In genomic region chr1:11908139-11909021, GRCh38 we compare ENCODE assay signal across 1 cellular context.
A peak's percentile ranks its signal among the peaks of the same experiment; 100 is the strongest.
TF ChIP-seq lines count a peak whose summit lies in the region.

No MANE protein-coding gene starts in this region.

TF ChIP-seq in HepG2, 621 proteins besides CTCF, POLR2A, EP300 and RAD21 (continued from another document and continues in another):
- TF ChIP-seq, protein P1, sequence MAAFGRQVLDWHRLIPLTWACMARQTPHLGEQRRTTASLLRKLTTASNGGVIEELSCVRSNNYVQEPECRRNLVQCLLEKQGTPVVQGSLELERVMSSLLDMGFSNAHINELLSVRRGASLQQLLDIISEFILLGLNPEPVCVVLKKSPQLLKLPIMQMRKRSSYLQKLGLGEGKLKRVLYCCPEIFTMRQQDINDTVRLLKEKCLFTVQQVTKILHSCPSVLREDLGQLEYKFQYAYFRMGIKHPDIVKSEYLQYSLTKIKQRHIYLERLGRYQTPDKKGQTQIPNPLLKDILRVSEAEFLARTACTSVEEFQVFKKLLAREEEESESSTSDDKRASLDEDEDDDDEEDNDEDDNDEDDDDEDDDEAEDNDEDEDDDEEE (CRISPR knock-in tag; IDR thresholded peaks at IDR 0.05) = no peak
- TF ChIP-seq YEATS4 (CRISPR knock-in tag; IDR thresholded peaks at IDR 0.05; ENCODE audit: borderline replicate concordance) (peak; percentile 76; the same call in 1 of the 2 replicates), ZBED4 (CRISPR knock-in tag; IDR thresholded peaks at IDR 0.05; ENCODE audit: borderline replicate concordance) (peak; percentile 92; the same call in 1 of the 2 replicates), XBP1 (CRISPR knock-in tag; IDR thresholded peaks at IDR 0.05) (peak; percentile 71; the same call in 1 of the 2 replicates), KDM5A (IDR thresholded peaks at IDR 0.05; ENCODE audit: borderline replicate concordance, low read length) (peak; percentile 20; the same call in 1 of the 2 replicates), SP5 (CRISPR knock-in tag; IDR thresholded peaks at IDR 0.05; ENCODE audit: borderline replicate concordance, low read depth) (peak; percentile 10; the same call in 1 of the 2 replicates), ZNF264 (CRISPR knock-in tag; IDR thresholded peaks at IDR 0.05) (peak; percentile 85; the same call in 1 of the 2 replicates), FIP1L1 (IDR thresholded peaks at IDR 0.05; ENCODE audit: borderline replicate concordance, insufficient read depth, low read depth, low read length) (no peak), ZNF263 (CRISPR knock-in tag; IDR thresholded peaks at IDR 0.05) (peak; percentile 63), SALL1 (CRISPR knock-in tag; IDR thresholded peaks at IDR 0.05) (peak; percentile 58; the same call in 1 of the 2 replicates), ZNF205 (CRISPR knock-in tag; IDR thresholded peaks at IDR 0.05) (peak; percentile 87), ZBTB4 (CRISPR knock-in tag; IDR thresholded peaks at IDR 0.05; ENCODE audit: borderline replicate concordance) (no peak), SMYD3 (CRISPR knock-in tag; IDR thresholded peaks at IDR 0.05) (0 out of 2 replicates have a peak, but pooled peaks have one; percentile 61), RFXAP (CRISPR knock-in tag; IDR thresholded peaks at IDR 0.05; ENCODE audit: borderline replicate concordance) (peak; percentile 81; the same call in 1 of the 2 replicates), ZBTB20 (CRISPR knock-in tag; IDR thresholded peaks at IDR 0.05; ENCODE audit: borderline replicate concordance, low read depth) (0 out of 2 replicates have a peak, but pooled peaks have one; percentile 27), SKI (IDR thresholded peaks at IDR 0.05; ENCODE audit: partially characterized antibody) (no peak), ZNF414 (CRISPR knock-in tag; IDR thresholded peaks at IDR 0.05) (no peak; the same call in 1 of the 2 replicates), AKAP8 (CRISPR knock-in tag; IDR thresholded peaks at IDR 0.05) (no peak), ZNF343 (CRISPR knock-in tag; IDR thresholded peaks at IDR 0.05) (no peak), KDM3A (CRISPR knock-in tag; IDR thresholded peaks at IDR 0.05; ENCODE audit: low read depth) (peak; percentile 73; the same call in 1 of the 2 replicates), TEAD2 (CRISPR knock-in tag; IDR thresholded peaks at IDR 0.05) (no peak)
- TF ChIP-seq, protein P2, sequence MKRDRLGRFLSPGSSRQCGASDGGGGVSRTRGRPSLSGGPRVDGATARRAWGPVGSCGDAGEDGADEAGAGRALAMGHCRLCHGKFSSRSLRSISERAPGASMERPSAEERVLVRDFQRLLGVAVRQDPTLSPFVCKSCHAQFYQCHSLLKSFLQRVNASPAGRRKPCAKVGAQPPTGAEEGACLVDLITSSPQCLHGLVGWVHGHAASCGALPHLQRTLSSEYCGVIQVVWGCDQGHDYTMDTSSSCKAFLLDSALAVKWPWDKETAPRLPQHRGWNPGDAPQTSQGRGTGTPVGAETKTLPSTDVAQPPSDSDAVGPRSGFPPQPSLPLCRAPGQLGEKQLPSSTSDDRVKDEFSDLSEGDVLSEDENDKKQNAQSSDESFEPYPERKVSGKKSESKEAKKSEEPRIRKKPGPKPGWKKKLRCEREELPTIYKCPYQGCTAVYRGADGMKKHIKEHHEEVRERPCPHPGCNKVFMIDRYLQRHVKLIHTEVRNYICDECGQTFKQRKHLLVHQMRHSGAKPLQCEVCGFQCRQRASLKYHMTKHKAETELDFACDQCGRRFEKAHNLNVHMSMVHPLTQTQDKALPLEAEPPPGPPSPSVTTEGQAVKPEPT (CRISPR knock-in tag; IDR thresholded peaks at IDR 0.05; ENCODE audit: low read depth) = no peak
- TF ChIP-seq, protein P3, sequence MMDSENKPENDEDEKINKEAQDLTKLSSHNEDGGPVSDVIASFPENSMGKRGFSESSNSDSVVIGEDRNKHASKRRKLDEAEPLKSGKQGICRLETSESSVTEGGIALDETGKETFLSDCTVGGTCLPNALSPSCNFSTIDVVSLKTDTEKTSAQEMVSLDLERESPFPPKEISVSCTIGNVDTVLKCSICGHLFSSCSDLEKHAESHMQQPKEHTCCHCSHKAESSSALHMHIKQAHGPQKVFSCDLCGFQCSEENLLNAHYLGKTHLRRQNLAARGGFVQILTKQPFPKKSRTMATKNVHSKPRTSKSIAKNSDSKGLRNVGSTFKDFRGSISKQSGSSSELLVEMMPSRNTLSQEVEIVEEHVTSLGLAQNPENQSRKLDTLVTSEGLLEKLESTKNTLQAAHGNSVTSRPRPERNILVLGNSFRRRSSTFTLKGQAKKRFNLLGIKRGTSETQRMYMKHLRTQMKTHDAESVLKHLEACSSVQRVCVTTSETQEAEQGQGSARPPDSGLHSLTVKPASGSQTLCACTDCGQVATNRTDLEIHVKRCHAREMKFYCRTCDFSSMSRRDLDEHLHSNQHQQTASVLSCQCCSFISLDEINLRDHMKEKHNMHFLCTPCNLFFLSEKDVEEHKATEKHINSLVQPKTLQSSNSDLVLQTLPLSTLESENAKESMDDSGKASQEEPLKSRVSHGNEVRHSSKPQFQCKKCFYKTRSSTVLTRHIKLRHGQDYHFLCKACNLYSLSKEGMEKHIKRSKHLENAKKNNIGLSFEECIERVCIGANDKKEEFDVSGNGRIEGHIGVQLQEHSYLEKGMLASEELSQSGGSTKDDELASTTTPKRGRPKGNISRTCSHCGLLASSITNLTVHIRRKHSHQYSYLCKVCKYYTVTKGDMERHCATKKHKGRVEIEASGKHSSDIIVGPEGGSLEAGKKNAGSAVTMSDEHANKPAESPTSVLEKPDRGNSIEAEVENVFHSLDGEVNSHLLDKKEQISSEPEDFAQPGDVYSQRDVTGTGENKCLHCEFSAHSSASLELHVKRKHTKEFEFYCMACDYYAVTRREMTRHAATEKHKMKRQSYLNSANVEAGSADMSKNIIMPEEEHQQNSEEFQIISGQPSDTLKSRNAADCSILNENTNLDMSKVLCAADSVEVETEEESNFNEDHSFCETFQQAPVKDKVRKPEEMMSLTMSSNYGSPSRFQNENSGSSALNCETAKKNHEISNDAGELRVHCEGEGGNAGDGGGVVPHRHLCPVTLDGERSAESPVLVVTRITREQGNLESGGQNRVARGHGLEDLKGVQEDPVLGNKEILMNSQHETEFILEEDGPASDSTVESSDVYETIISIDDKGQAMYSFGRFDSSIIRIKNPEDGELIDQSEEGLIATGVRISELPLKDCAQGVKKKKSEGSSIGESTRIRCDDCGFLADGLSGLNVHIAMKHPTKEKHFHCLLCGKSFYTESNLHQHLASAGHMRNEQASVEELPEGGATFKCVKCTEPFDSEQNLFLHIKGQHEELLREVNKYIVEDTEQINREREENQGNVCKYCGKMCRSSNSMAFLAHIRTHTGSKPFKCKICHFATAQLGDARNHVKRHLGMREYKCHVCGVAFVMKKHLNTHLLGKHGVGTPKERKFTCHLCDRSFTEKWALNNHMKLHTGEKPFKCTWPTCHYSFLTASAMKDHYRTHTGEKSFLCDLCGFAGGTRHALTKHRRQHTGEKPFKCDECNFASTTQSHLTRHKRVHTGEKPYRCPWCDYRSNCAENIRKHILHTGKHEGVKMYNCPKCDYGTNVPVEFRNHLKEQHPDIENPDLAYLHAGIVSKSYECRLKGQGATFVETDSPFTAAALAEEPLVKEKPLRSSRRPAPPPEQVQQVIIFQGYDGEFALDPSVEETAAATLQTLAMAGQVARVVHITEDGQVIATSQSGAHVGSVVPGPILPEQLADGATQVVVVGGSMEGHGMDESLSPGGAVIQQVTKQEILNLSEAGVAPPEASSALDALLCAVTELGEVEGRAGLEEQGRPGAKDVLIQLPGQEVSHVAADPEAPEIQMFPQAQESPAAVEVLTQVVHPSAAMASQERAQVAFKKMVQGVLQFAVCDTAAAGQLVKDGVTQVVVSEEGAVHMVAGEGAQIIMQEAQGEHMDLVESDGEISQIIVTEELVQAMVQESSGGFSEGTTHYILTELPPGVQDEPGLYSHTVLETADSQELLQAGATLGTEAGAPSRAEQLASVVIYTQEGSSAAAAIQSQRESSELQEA (CRISPR knock-in tag; IDR thresholded peaks at IDR 0.05; ENCODE audit: not compliant biosample characterization) = no peak
- TF ChIP-seq, protein P4, sequence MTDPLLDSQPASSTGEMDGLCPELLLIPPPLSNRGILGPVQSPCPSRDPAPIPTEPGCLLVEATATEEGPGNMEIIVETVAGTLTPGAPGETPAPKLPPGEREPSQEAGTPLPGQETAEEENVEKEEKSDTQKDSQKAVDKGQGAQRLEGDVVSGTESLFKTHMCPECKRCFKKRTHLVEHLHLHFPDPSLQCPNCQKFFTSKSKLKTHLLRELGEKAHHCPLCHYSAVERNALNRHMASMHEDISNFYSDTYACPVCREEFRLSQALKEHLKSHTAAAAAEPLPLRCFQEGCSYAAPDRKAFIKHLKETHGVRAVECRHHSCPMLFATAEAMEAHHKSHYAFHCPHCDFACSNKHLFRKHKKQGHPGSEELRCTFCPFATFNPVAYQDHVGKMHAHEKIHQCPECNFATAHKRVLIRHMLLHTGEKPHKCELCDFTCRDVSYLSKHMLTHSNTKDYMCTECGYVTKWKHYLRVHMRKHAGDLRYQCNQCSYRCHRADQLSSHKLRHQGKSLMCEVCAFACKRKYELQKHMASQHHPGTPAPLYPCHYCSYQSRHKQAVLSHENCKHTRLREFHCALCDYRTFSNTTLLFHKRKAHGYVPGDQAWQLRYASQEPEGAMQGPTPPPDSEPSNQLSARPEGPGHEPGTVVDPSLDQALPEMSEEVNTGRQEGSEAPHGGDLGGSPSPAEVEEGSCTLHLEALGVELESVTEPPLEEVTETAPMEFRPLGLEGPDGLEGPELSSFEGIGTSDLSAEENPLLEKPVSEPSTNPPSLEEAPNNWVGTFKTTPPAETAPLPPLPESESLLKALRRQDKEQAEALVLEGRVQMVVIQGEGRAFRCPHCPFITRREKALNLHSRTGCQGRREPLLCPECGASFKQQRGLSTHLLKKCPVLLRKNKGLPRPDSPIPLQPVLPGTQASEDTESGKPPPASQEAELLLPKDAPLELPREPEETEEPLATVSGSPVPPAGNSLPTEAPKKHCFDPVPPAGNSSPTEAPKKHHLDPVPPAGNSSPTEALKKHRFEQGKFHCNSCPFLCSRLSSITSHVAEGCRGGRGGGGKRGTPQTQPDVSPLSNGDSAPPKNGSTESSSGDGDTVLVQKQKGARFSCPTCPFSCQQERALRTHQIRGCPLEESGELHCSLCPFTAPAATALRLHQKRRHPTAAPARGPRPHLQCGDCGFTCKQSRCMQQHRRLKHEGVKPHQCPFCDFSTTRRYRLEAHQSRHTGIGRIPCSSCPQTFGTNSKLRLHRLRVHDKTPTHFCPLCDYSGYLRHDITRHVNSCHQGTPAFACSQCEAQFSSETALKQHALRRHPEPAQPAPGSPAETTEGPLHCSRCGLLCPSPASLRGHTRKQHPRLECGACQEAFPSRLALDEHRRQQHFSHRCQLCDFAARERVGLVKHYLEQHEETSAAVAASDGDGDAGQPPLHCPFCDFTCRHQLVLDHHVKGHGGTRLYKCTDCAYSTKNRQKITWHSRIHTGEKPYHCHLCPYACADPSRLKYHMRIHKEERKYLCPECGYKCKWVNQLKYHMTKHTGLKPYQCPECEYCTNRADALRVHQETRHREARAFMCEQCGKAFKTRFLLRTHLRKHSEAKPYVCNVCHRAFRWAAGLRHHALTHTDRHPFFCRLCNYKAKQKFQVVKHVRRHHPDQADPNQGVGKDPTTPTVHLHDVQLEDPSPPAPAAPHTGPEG (CRISPR knock-in tag; IDR thresholded peaks at IDR 0.05) = no peak
